Comparison of ENCODE assay signal across 22 cellular contexts in genomic region chr12:11681211-11681610, GRCh38. TPM values are rescaled to one million over a fixed set of nuclear protein-coding genes. Genes with fewer than 3 reads are reported as not detected.
DNase-seq lines count a peak whose midpoint lies in the region; ATAC-seq and TF ChIP-seq lines count a peak whose summit lies in the region.
"Had no signal": no experiment of that assay in that cellular context is flagged by ENCODE, and none has a peak within 500 bp of the region (broad histone marks: within the 10 kb centered on the region; RNA-seq: fewer than 3 reads in every experiment).

No MANE protein-coding gene starts in this region.

- no peak overlapping the region for H3K4me3 ChIP-seq in smooth muscle cell
- H3K4me3 ChIP-seq: A549, BLaER1, GM23338, K562 had no signal

- H3K4me2 ChIP-seq in smooth muscle cell = no peak overlapping the region
- H3K4me2 ChIP-seq: A549, BLaER1, GM23338 had no signal

- no peak for TF ChIP-seq CTCF in smooth muscle cell (IDR thresholded peaks at IDR 0.05; ENCODE audit: borderline replicate concordance, insufficient read depth, poor library complexity, severe bottlenecking)

- no peak for ATAC-seq in GM21515 (IDR thresholded peaks at IDR 0.05; ENCODE audit: unreplicated experiment)
- ATAC-seq: A549, GM23338, K562 had no signal

- H3K4me1 ChIP-seq in smooth muscle cell (ENCODE audit: low read depth) = peaks cover 31% of the 10 kb centered on the region
- H3K4me1 ChIP-seq: A549 had no signal

- WGBS in smooth muscle cell (ENCODE audit: low lambda C conversion rate) = 65% methylated on average over 2 of the region's 2 CpGs

- no peak overlapping the region for H3K9ac ChIP-seq in smooth muscle cell (ENCODE audit: low read depth)
- H3K9ac ChIP-seq: BLaER1 had no signal

- peaks cover 95% of the 10 kb centered on the region for H3K79me2 ChIP-seq in smooth muscle cell (ENCODE audit: low read depth)

- peak overlapping the region; percentile 36 for H3K27ac ChIP-seq in smooth muscle cell (ENCODE audit: low read depth)
- H3K27ac ChIP-seq: A549, BLaER1, HL-60 had no signal

- H3K36me3 ChIP-seq in smooth muscle cell (ENCODE audit: low read depth) = peaks cover 6% of the 10 kb centered on the region

- DNase-seq in ELR (ENCODE audit: low read depth) (peak; percentile 19), RPMI7951 (ENCODE audit: low read depth) (peak; percentile 13), kidney tubule cell (ENCODE audit: low spot score) (peak; percentile 28), smooth muscle cell (lab: John Stamatoyannopoulos, UW; ENCODE audit: unreplicated experiment) (no peak), epidermal melanocyte (ENCODE audit: insufficient read length, low spot score) (no peak), cortex of kidney (lab: John Stamatoyannopoulos, UW) (no peak), C1 segment of cervical spinal cord (lab: John Stamatoyannopoulos, UW) (no peak)
- DNase-seq: AML-193; CD4-positive, CD25-positive, alpha-beta regulatory T cell; CD8-positive, alpha-beta memory T cell; COR-L47; DMS 273 treated with DMSO at 0.1 percent for 48 hours; DMS53; DND-41; GF-D8; HCEC 1CT had no signal

- no peaks in the 10 kb centered on the region for H3K27me3 ChIP-seq in smooth muscle cell (ENCODE audit: low read depth)
- H3K27me3 ChIP-seq: BLaER1 had no signal

- H4K20me1 ChIP-seq in smooth muscle cell (ENCODE audit: low read depth) = peaks cover 26% of the 10 kb centered on the region

- H2AFZ ChIP-seq in smooth muscle cell (ENCODE audit: low read depth) = no peak overlapping the region
- H2AFZ ChIP-seq: GM23338 had no signal

- H3F3A ChIP-seq in smooth muscle cell (ENCODE audit: low read depth) = peaks cover 13% of the 10 kb centered on the region

- no peaks in the 10 kb centered on the region for H3K9me3 ChIP-seq in smooth muscle cell (replicated peaks; ENCODE audit: low read depth)
- H3K9me3 ChIP-seq: A549 had no signal

RNA-seq across cellular contexts. Expression of gene ETV6, which starts 31.7 kb away (rescaled TPM):
- total RNA-seq in RPMI7951 (2014; rRNA removed; shearing (Covaris generic)) = 6.4 and 7.9 TPM in 2 replicates
- 21.9 and 23.8 TPM in 2 replicates for total RNA-seq in smooth muscle cell
- 11.5 and 19.8 TPM in 2 replicates for polyA plus RNA-seq in smooth muscle cell

Comparison
In these comparisons a context has a peak if more than half of its experiments do, and no peak if none do; other contexts are left out.
1. DNase-seq: peak in ELR (single experiment), RPMI7951 (single experiment) and kidney tubule cell (single experiment); none in smooth muscle cell (single experiment), epidermal melanocyte (single experiment), cortex of kidney (single experiment) and C1 segment of cervical spinal cord (0 of 14).